ENCODE assay signal across 32 cellular contexts in genomic region chr11:16032974-16033373, GRCh38.
"Had no signal": no experiment of that assay in that cellular context is flagged by ENCODE, and none has a peak within 500 bp of the region (broad histone marks: within the 10 kb centered on the region; RNA-seq: fewer than 3 reads in every experiment).

No MANE protein-coding gene starts in this region.

- DNase-seq: activated effector memory CD4-positive, alpha-beta T cell treated with anti-CD3 and anti-CD28 coated beads, Interleukin-2, amount 50 U/mL, for 16 hours; activated effector memory CD4-positive, alpha-beta T cell treated with Interleukin-2 at 50 U/mL for 16 hours; activated gamma-delta T cell; activated gamma-delta T cell treated with Interleukin-2 at 50 U/mL for 16 hours; activated naive CD4-positive, alpha-beta T cell; activated naive CD4-positive, alpha-beta T cell treated with anti-CD3 and anti-CD28 coated beads for 36 hours; activated naive CD4-positive, alpha-beta T cell treated with anti-CD3 and anti-CD28 coated beads, Interleukin-2, amount 10 ng/mL, durations not matched to agents 7 days and 5 days; activated naive CD4-positive, alpha-beta T cell treated with anti-CD3 and anti-CD28 coated beads, Interleukin-2, amount 50 U/mL, for 16 hours; activated naive CD4-positive, alpha-beta T cell treated with Interleukin-2 at 50 U/mL for 16 hours; activated naive CD8-positive, alpha-beta T cell treated with anti-CD3 and anti-CD28 coated beads for 36 hours; activated naive CD8-positive, alpha-beta T cell treated with anti-CD3 and anti-CD28 coated beads, Interleukin-2, amount 10 ng/mL, durations not matched to agents 7 days and 5 days; activated naive CD8-positive, alpha-beta T cell treated with anti-CD3 and anti-CD28 coated beads, Interleukin-2, amount 50 U/mL, for 24 hours; activated T-cell treated with anti-CD3 and anti-CD28 coated beads, Interleukin-2, amount 50 U/mL, for 24 hours; activated T-cell treated with anti-CD3 and anti-CD28 coated beads, Interleukin-2, amount 50 U/mL, for 4 hours; activated T-cell treated with anti-CD3 and anti-CD28 coated beads, Interleukin-2, amount 50 U/mL, for 48 hours; activated T-cell treated with anti-CD3 and anti-CD28 coated beads, Interleukin-2, amount 50 U/mL, for 72 hours; adrenal gland; amniotic stem cell; amygdala; anterior cingulate cortex; aorta; body of pancreas; brain microvascular endothelial cell; caudate nucleus; central memory CD4-positive, alpha-beta T cell; cerebellar nuclear complex had no signal

- H3K9me3 ChIP-seq: adrenal gland, ascending aorta, body of pancreas, breast epithelium had no signal

- H3K36me3 ChIP-seq: adrenal gland, ascending aorta, brain microvascular endothelial cell, breast epithelium, cardiac muscle cell had no signal

- H3K4me1 ChIP-seq: adrenal gland, ascending aorta, body of pancreas, breast epithelium had no signal

- ATAC-seq: activated naive CD4-positive, alpha-beta T cell treated with anti-CD3 and anti-CD28 coated beads, Interleukin-2, amount 50 U/mL, for 72 hours; activated naive CD8-positive, alpha-beta T cell treated with anti-CD3 and anti-CD28 coated beads, Interleukin-2, amount 50 U/mL, for 24 hours; activated T-cell treated with anti-CD3 and anti-CD28 coated beads, Interleukin-2, amount 50 U/mL, for 4 hours; activated T-cell treated with anti-CD3 and anti-CD28 coated beads, Interleukin-2, amount 50 U/mL, for 72 hours; activated T-helper 17 cell treated with anti-CD3 and anti-CD28 coated beads, Interleukin-2, amount 50 U/mL, for 72 hours; body of pancreas had no signal

- FAIRE-seq: astrocyte had no signal

- H3K4me3 ChIP-seq: adrenal gland, ascending aorta, body of pancreas, breast epithelium, cardiac muscle cell had no signal

- H3K27me3 ChIP-seq: adrenal gland, ascending aorta, body of pancreas, brain microvascular endothelial cell, breast epithelium, cardiac muscle cell had no signal

- H3K27ac ChIP-seq: adrenal gland, ascending aorta, body of pancreas, brain microvascular endothelial cell, breast epithelium, cardiac muscle cell had no signal
